ENCODE assay signal across 8 cellular contexts in genomic region chr11:25327656-25328055, GRCh38.
"Had no signal": no experiment of that assay in that cellular context is flagged by ENCODE, and none has a peak within 500 bp of the region (broad histone marks: within the 10 kb centered on the region; RNA-seq: fewer than 3 reads in every experiment).

No MANE protein-coding gene starts in this region.

- H2AFZ ChIP-seq: GM23248 had no signal

- H3K4me3 ChIP-seq: GM23248 had no signal

- H3K27ac ChIP-seq: GM23248, KMS-11 had no signal

- H3K9ac ChIP-seq: GM23248, KMS-11 had no signal

- DNase-seq: GM23248, GOT3, H9, HCEC 1CT, KBM-7 had no signal

- H3K4me2 ChIP-seq: KMS-11 had no signal

- FAIRE-seq: H54, HTR-8/SVneo had no signal
